1 cellular context compared by ENCODE assay signal in genomic region chr6:141110486-141110885, GRCh38.
TF ChIP-seq lines count a peak whose summit lies in the region.

No MANE protein-coding gene starts in this region.

TF ChIP-seq in K562, 482 proteins besides CTCF, POLR2A, EP300 and RAD21 (continued from another document):
- no peak for TF ChIP-seq AFF1 (IDR thresholded peaks at IDR 0.05; ENCODE audit: low read depth in 1 of 2, partially characterized antibody in 2 of 2)
- no peak for TF ChIP-seq SIRT6 (IDR thresholded peaks at IDR 0.05; ENCODE audit: low read depth, low read length)
- TF ChIP-seq DIDO1 (tag; IDR thresholded peaks at IDR 0.05; ENCODE audit: low read depth) = no peak
- TF ChIP-seq KDM4B (IDR thresholded peaks at IDR 0.05; ENCODE audit: borderline replicate concordance in 2 of 2, low read depth in 1 of 2) = no peak
